In genomic region chr11:16028406-16028805, GRCh38 we compare ENCODE assay signal across 20 cellular contexts.
DNase-seq lines count a peak whose midpoint lies in the region; ATAC-seq and TF ChIP-seq lines count a peak whose summit lies in the region.
"Had no signal": no experiment of that assay in that cellular context is flagged by ENCODE, and none has a peak within 500 bp of the region (broad histone marks: within the 10 kb centered on the region; RNA-seq: fewer than 3 reads in every experiment).

No MANE protein-coding gene starts in this region.

- peak overlapping the region; percentile 92 for H3K27ac ChIP-seq in SK-N-MC
- H3K27ac ChIP-seq: Peyer's patch had no signal

- no peaks in the 10 kb centered on the region for H3K36me3 ChIP-seq in BJ (ENCODE audit: control insufficient read depth, insufficient read depth, low read length)
- peaks cover 16% of the 10 kb centered on the region; the same call in 1 of the 2 replicates for H3K36me3 ChIP-seq in SK-N-MC (ENCODE audit: insufficient read depth, low read length)
- H3K36me3 ChIP-seq: MG63, Peyer's patch had no signal

- POLR2A ChIA-PET in BJ (lab: Charles Lee) = no interaction called here

- H3K4me3 Mint-ChIP-seq in nephron = peak overlapping the region in 1 of 3 experiments; percentile 25
- H3K4me3 Mint-ChIP-seq: CD4-positive, CD25-positive, alpha-beta regulatory T cell had no signal

- H3K27me3 ChIP-seq in BJ (ENCODE audit: control insufficient read depth, insufficient read depth, low read length) = no peaks in the 10 kb centered on the region
- H3K27me3 ChIP-seq: MG63, Peyer's patch had no signal

- H3K27me3 Mint-ChIP-seq in nephron (ENCODE audit: low read depth) = no peaks in the 10 kb centered on the region
- H3K27me3 Mint-ChIP-seq: CD4-positive, CD25-positive, alpha-beta regulatory T cell had no signal

- no peak overlapping the region for H3K4me3 ChIP-seq in BJ (ENCODE audit: low read depth, low read length)
- peak overlapping the region; percentile 18 for H3K4me3 ChIP-seq in SK-N-MC
- no peak overlapping the region for H3K4me3 ChIP-seq in epithelial cell of esophagus (ENCODE audit: low read length)
- H3K4me3 ChIP-seq: MG63, Peyer's patch had no signal

- peak overlapping the region; percentile 15 for H3K9ac ChIP-seq in SK-N-MC (ENCODE audit: insufficient read length)

- CTCF ChIA-PET in BJ (lab: Yijun Ruan, JAX) = interaction anchor here (1.3 kb wide), 1 partner anchor 11 kb away, joined by 6 read pairs; no protein-coding TSS in a partner anchor

- no peaks in the 10 kb centered on the region for H3K9me3 ChIP-seq in SK-N-MC (ENCODE audit: low read depth, low read length)
- H3K9me3 ChIP-seq: MG63, Peyer's patch had no signal

- H3K27ac Mint-ChIP-seq in nephron = peak overlapping the region; percentile 34 to 90 (median 67)
- H3K27ac Mint-ChIP-seq: CD4-positive, CD25-positive, alpha-beta regulatory T cell had no signal

- no peak for ATAC-seq in omental fat pad (ENCODE audit: low FRiP score)

- H3K9me3 Mint-ChIP-seq in nephron = no peaks in the 10 kb centered on the region

- TF ChIP-seq CTCF in BJ (IDR thresholded peaks at IDR 0.05; ENCODE audit: insufficient read depth, low read depth, low read length) (no peak), epithelial cell of esophagus (IDR thresholded peaks at IDR 0.05; ENCODE audit: insufficient read depth, low read depth, low read length, missing control alignments) (no peak), nephron (IDR thresholded peaks at IDR 0.05; ENCODE audit: unreplicated experiment in 3 of 3) (no peak), omental fat pad (IDR thresholded peaks at IDR 0.05) (no peak), GM20000 (IDR thresholded peaks at IDR 0.05; ENCODE audit: extremely low read depth, missing control alignments) (no peak)

- no peaks in the 10 kb centered on the region for H3K36me3 Mint-ChIP-seq in nephron (ENCODE audit: low read depth)
- H3K36me3 Mint-ChIP-seq: CD4-positive, CD25-positive, alpha-beta regulatory T cell had no signal

- peaks cover 20% of the 10 kb centered on the region for H3K4me1 Mint-ChIP-seq in nephron
- H3K4me1 Mint-ChIP-seq: CD4-positive, CD25-positive, alpha-beta regulatory T cell had no signal

- DNase-seq in BJ (ENCODE audit: low read depth) (peak; percentile 19), SK-N-MC (ENCODE audit: low read depth, low spot score) (peak; percentile 81), epithelial cell of esophagus (ENCODE audit: low read depth) (peak; percentile 14), omental fat pad (ENCODE audit: low spot score) (no peak), GDM1 (lab: John Stamatoyannopoulos, UW) (no peak), T-helper 9 cell (no peak), GM20000 (ENCODE audit: low spot score) (no peak)
- DNase-seq: AML-193; Calu3; CD4-positive, CD25-positive, alpha-beta regulatory T cell; GOT3; KG1; MG63; NCI-H1092 treated with DMSO at 0.1 percent for 48 hours; NCI-H1694 treated with DMSO at 0.1 percent for 48 hours; NCI-H446; NCI-H82; Peyer's patch; Right ventricle myocardium superior had no signal

Comparison
In these comparisons a context has a peak if more than half of its experiments do, and no peak if none do; other contexts are left out.
1. DNase-seq: peak in BJ (single experiment), SK-N-MC (single experiment) and epithelial cell of esophagus (single experiment); none in omental fat pad (single experiment), GDM1 (single experiment), T-helper 9 cell (single experiment) and GM20000 (single experiment).